Comparison of ENCODE assay signal across 1 cellular context in genomic region chr17:55728833-55729232, GRCh38.
TF ChIP-seq lines count a peak whose summit lies in the region.

No MANE protein-coding gene starts in this region.

TF ChIP-seq in K562, 482 proteins besides CTCF, POLR2A, EP300 and RAD21:
- TF ChIP-seq PTRF (tag; IDR thresholded peaks at IDR 0.05) (no peak), XRCC5 (IDR thresholded peaks at IDR 0.05; ENCODE audit: low read depth, low read length) (no peak), MIER1 (IDR thresholded peaks at IDR 0.05; ENCODE audit: low read depth) (no peak), NFXL1 (CRISPR knock-in tag; IDR thresholded peaks at IDR 0.05) (no peak), XRCC4 (IDR thresholded peaks at IDR 0.05; ENCODE audit: extremely low read depth, insufficient read depth, insufficient read length) (no peak), OTX1 (CRISPR knock-in tag; IDR thresholded peaks at IDR 0.05) (no peak), YBX1 (IDR thresholded peaks at IDR 0.05) (no peak), YY1 (IDR thresholded peaks at IDR 0.05; ENCODE audit: borderline replicate concordance in 1 of 3, control insufficient read depth in 1 of 3, extremely low read depth in 1 of 3, insufficient read depth in 3 of 3, insufficient read length in 1 of 3, insufficient replicate concordance in 2 of 3, low read depth in 1 of 3, low read length in 2 of 3) (no peak), ZFX (CRISPR knock-in tag; IDR thresholded peaks at IDR 0.05) (no peak), PHF20 (IDR thresholded peaks at IDR 0.05; ENCODE audit: partially characterized antibody) (no peak), SETDB1 (IDR thresholded peaks at IDR 0.05; ENCODE audit: low read length) (no peak), RBM34 (IDR thresholded peaks at IDR 0.05; ENCODE audit: borderline replicate concordance, insufficient read depth, low read length) (no peak)
- TF ChIP-seq, protein P1, sequence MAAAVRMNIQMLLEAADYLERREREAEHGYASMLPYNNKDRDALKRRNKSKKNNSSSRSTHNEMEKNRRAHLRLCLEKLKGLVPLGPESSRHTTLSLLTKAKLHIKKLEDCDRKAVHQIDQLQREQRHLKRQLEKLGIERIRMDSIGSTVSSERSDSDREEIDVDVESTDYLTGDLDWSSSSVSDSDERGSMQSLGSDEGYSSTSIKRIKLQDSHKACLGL (CRISPR knock-in tag; IDR thresholded peaks at IDR 0.05; ENCODE audit: borderline replicate concordance, poor library complexity, severe bottlenecking) = no peak
- TF ChIP-seq, protein P2, sequence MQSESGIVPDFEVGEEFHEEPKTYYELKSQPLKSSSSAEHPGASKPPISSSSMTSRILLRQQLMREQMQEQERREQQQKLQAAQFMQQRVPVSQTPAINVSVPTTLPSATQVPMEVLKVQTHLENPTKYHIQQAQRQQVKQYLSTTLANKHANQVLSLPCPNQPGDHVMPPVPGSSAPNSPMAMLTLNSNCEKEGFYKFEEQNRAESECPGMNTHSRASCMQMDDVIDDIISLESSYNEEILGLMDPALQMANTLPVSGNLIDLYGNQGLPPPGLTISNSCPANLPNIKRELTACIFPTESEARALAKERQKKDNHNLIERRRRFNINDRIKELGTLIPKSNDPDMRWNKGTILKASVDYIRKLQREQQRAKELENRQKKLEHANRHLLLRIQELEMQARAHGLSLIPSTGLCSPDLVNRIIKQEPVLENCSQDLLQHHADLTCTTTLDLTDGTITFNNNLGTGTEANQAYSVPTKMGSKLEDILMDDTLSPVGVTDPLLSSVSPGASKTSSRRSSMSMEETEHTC (IDR thresholded peaks at IDR 0.05) = no peak
